In the genomic region with DNA sequence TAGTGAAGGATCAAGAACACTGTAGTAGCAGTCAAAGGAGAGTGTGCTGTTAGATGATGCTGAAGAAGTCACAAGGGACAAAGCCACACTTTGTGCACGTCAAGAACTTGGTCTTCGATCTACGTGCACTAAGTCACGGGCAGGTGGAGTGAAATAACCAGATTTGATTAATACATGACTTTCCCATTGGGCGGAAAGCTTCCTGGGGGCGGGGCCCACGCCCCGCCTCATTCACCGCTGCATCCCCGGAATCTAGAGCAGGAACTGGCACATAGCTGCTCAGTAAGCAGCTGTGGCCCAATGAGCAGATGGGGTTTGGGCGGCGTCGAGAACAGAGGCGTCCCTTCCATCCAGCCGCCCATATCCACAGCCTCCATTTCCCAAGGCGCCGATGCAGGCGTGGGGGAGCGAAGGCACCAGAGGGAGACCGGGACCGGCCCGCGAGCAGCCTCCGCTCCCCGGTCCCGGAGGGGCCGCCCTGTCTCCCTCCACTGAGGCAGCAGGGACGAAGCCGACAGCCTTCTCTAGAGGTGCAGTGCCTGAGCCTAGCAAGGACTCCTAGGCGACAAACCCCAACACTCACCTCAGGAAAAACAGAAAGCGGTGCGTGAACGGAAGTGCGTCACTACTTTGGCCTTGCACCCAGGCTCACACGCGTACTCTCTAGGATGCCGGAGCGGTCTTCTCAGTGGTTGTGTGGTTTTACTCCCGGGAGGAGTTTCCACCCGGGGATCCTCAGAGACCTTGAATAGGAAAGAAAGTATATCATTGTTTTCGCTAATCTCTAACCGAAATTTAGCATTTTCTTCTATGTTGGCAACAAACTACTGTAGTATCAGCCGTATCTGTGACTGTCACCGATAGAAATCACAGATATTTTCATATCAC, we compare ENCODE assay signal across 8 cellular contexts. TPM values are rescaled to one million over a fixed set of nuclear protein-coding genes. Genes with fewer than 3 reads are reported as not detected.
A peak's percentile ranks its signal among the peaks of the same experiment; 100 is the strongest.
DNase-seq lines count a peak whose midpoint lies in the region; ATAC-seq and TF ChIP-seq lines count a peak whose summit lies in the region.

No MANE protein-coding gene starts in this region.

- H3K27me3 ChIP-seq in HUES6 (ENCODE audit: control insufficient read depth, insufficient read depth, low read length) (no peaks in the 10 kb centered on the region), OCI-LY3 (ENCODE audit: low read depth, low read length) (no peaks in the 10 kb centered on the region)

- peak overlapping the region; percentile 81 for H3K4me3 Mint-ChIP-seq in Calu3 (ENCODE audit: low read depth, unreplicated experiment)

- H3K4me3 ChIP-seq in HUES6 (ENCODE audit: low read depth, low read length): peak overlapping the region; percentile 71
- peak overlapping the region; percentile 85 for H3K4me3 ChIP-seq in OCI-LY3 (ENCODE audit: low read length)
- peak overlapping the region; percentile 88 for H3K4me3 ChIP-seq in mucosa of descending colon

- H3K36me3 Mint-ChIP-seq in Calu3 (ENCODE audit: insufficient read depth, unreplicated experiment): peaks cover 12% of the 10 kb centered on the region

- H3K4me2 ChIP-seq in OCI-LY3 (ENCODE audit: low read length): peak overlapping the region; percentile 74

- H3K4me1 ChIP-seq in HUES6 (ENCODE audit: control insufficient read depth, insufficient read depth, low read length) (0 out of 2 replicates have a peak, but pooled peaks cover 3% of the 10 kb centered on the region), OCI-LY3 (ENCODE audit: low read length) (peaks cover 40% of the 10 kb centered on the region), mucosa of descending colon (ENCODE audit: low read depth) (peaks cover 8% of the 10 kb centered on the region)

- intact Hi-C loops in Calu3 (cut with micrococcal nuclease; ENCODE audit: unreplicated experiment): loop anchor here (1.0 to 5.0 kb wide), 3 partner anchors 22 to 123 kb away; partner anchors contain the start of gene ZNF23
- intact Hi-C loops in mucosa of descending colon (cut with DNase I, micrococcal nuclease): no loop called here

- DNase-seq in Calu3 (peak; percentile 86), activated T-cell treated with anti-CD3 and anti-CD28 coated beads for 4 hours (peak; percentile 67), epithelial cell of prostate (ENCODE audit: low read depth, low spot score) (peak; percentile 74), mucosa of descending colon (peak; percentile 82 to 91 (median 89))
- DNase-seq in stimulated activated CD8-positive, alpha-beta memory T cell treated with anti-CD3 and anti-CD28 coated beads, Interleukin-4, amount 100 ng/mL, for 1 hour (ENCODE audit: low read depth in 2 of 2, low spot score in 1 of 2): peak; percentile 37 to 66

- H4K20me1 ChIP-seq in OCI-LY3 (ENCODE audit: insufficient read depth, low read length): no peaks in the 10 kb centered on the region

- H3K27me3 Mint-ChIP-seq in Calu3 (ENCODE audit: unreplicated experiment): no peaks in the 10 kb centered on the region

- ATAC-seq in GM21447 (IDR thresholded peaks at IDR 0.05; ENCODE audit: unreplicated experiment): peak; percentile 86
- peak; percentile 98 for ATAC-seq in mucosa of descending colon

- CTCF ChIA-PET in Calu3 (lab: Charles Lee): interaction anchor here (0.8 to 1.7 kb wide), 5 partner anchors 16 to 55 kb away, joined by 3 to 8 read pairs (median 5); partner anchors contain the start of gene ZNF23

- H3K9me3 ChIP-seq in HUES6 (ENCODE audit: control insufficient read depth, insufficient read depth, low read depth, low read length) (no peaks in the 10 kb centered on the region), OCI-LY3 (ENCODE audit: insufficient read depth, low read length) (no peaks in the 10 kb centered on the region), mucosa of descending colon (no peaks in the 10 kb centered on the region)

- H3K27ac ChIP-seq in HUES6 (ENCODE audit: low read depth, low read length): peak overlapping the region; percentile 43; the same call in 1 of the 2 replicates
- peak overlapping the region; percentile 86 for H3K27ac ChIP-seq in OCI-LY3 (ENCODE audit: low read length)
- H3K27ac ChIP-seq in epithelial cell of prostate: peak overlapping the region; percentile 93

- peak overlapping the region; percentile 100 for H2AFZ ChIP-seq in OCI-LY3 (ENCODE audit: low read depth, low read length)

- TSS peak; percentile 96 for BruUV-seq in Calu3 (replicated peaks; lab: Mats Ljungman, UMichigan)

- H3K36me3 ChIP-seq in HUES6 (ENCODE audit: control insufficient read depth, insufficient read depth, low read length) (no peaks in the 10 kb centered on the region), OCI-LY3 (replicated peaks; ENCODE audit: low read depth, low read length) (no peaks in the 10 kb centered on the region), mucosa of descending colon (ENCODE audit: low read depth) (no peaks in the 10 kb centered on the region)

- peak overlapping the region; percentile 82 for H3K9ac ChIP-seq in HUES6 (ENCODE audit: low read length)
- H3K9ac ChIP-seq in OCI-LY3 (ENCODE audit: low read length): peak overlapping the region; percentile 77

- H3K9me3 Mint-ChIP-seq in Calu3 (ENCODE audit: low read depth, unreplicated experiment): no peaks in the 10 kb centered on the region

- H3K4me1 Mint-ChIP-seq in Calu3 (ENCODE audit: low read depth, unreplicated experiment): peaks cover 11% of the 10 kb centered on the region

- H3K79me2 ChIP-seq in OCI-LY3 (ENCODE audit: low read length): no peaks in the 10 kb centered on the region

- H3K27ac Mint-ChIP-seq in Calu3 (ENCODE audit: unreplicated experiment): peak overlapping the region; percentile 56

- TF ChIP-seq CTCF in Calu3 (IDR thresholded peaks at IDR 0.05; ENCODE audit: unreplicated experiment) (no peak), OCI-LY3 (IDR thresholded peaks at IDR 0.05; ENCODE audit: low read depth, low read length) (no peak), mucosa of descending colon (IDR thresholded peaks at IDR 0.05) (no peak)

RNA-seq across cellular contexts. Expression of gene ZNF19, which starts 4.9 kb away (rescaled TPM):
- total RNA-seq in Calu3 (2022) (11.1 and 11.3 TPM in 2 replicates), mucosa of descending colon (1 to 10 TPM; 7.4 to 8.5 (median 7.8) TPM)

RNA-seq across cellular contexts. Expression of gene ZNF23, which starts 22.2 kb away (rescaled TPM):
- total RNA-seq in Calu3 (2022) (13.3 and 13.9 TPM in 2 replicates), mucosa of descending colon (1 to 10 TPM; 6.6 to 9.5 (median 6.7) TPM)

RNA-seq across cellular contexts. Expression of gene CHST4, which starts 42.0 kb away (rescaled TPM):
- total RNA-seq in Calu3 (2022) (72.9 and 105 TPM in 2 replicates), mucosa of descending colon (not detected)

RNA-seq across cellular contexts. Expression of gene TLE7, which starts 42.4 kb away (rescaled TPM):
- total RNA-seq in Calu3 (2022): not detected in 2 replicates
- not detected for total RNA-seq in mucosa of descending colon

Comparison
In these comparisons a context has a peak if more than half of its experiments do, and no peak if none do; other contexts are left out.
1. Peak in every context shown above with its lines: DNase-seq, ATAC-seq, H3K4me3 ChIP-seq and H3K27ac ChIP-seq.
2. H3K27ac ChIP-seq: peak in every context shown above with its lines; median percentile 93 in epithelial cell of prostate; 86 in OCI-LY3; 43 in HUES6.
3. RNA of gene CHST4, which starts 42.0 kb away (total RNA-seq): 72.9 to 105 TPM in Calu3; not detected in mucosa of descending colon; every median in the first group is over 10 times any median in the second.